In genomic region chr16:68479271-68479670, GRCh38 we compare ENCODE assay signal across 20 cellular contexts. TPM values are rescaled to one million over a fixed set of nuclear protein-coding genes. Genes with fewer than 3 reads are reported as not detected.
DNase-seq lines count a peak whose midpoint lies in the region; ATAC-seq and TF ChIP-seq lines count a peak whose summit lies in the region.
"Had no signal": no experiment of that assay in that cellular context is flagged by ENCODE, and none has a peak within 500 bp of the region (broad histone marks: within the 10 kb centered on the region; RNA-seq: fewer than 3 reads in every experiment).

No MANE protein-coding gene starts in this region.

- H2BK120ac ChIP-seq in trophoblast cell (ENCODE audit: insufficient read depth, low read length, poor library complexity): peak overlapping the region; percentile 57

- H3K23ac ChIP-seq in trophoblast cell (ENCODE audit: low read length): no peak overlapping the region

- no peak overlapping the region for H2AFZ ChIP-seq in OCI-LY7 (ENCODE audit: low read length)
- peak overlapping the region; percentile 3 for H2AFZ ChIP-seq in trophoblast cell (ENCODE audit: insufficient read depth, low read length, poor library complexity)

- H3K4me2 ChIP-seq in OCI-LY7 (ENCODE audit: low read length): peak overlapping the region; percentile 21; the same call in 1 of the 2 replicates
- H3K4me2 ChIP-seq in trophoblast cell (ENCODE audit: low read length): no peak overlapping the region

- no peak overlapping the region for H2AK5ac ChIP-seq in trophoblast cell (ENCODE audit: low read length)

- peak overlapping the region; percentile 41 for H4K91ac ChIP-seq in trophoblast cell (ENCODE audit: low read depth, low read length)

- H3K27ac ChIP-seq in OCI-LY7 (ENCODE audit: low read depth, low read length, poor library complexity, severe bottlenecking): no peak overlapping the region
- H3K27ac ChIP-seq in foreskin keratinocyte: no peak overlapping the region
- H3K27ac ChIP-seq in trophoblast cell (ENCODE audit: low read depth, low read length): peak overlapping the region; percentile 78
- H3K27ac ChIP-seq: SJCRH30 had no signal

- H3K79me2 ChIP-seq in OCI-LY7 (ENCODE audit: insufficient read depth, low read depth, low read length) (no peaks in the 10 kb centered on the region), trophoblast cell (ENCODE audit: control insufficient read depth, insufficient read depth, low read length, poor library complexity) (no peaks in the 10 kb centered on the region)

- ATAC-seq in foreskin keratinocyte: no peak
- ATAC-seq in HG03354 (IDR thresholded peaks at IDR 0.05; ENCODE audit: poor library complexity, severe bottlenecking, unreplicated experiment): no peak
- ATAC-seq in stimulated activated naive CD8-positive, alpha-beta T cell treated with anti-CD3 and anti-CD28 coated beads, Interleukin-15, Interleukin-2, amounts not matched to agents 100 U/mL and 50 U/mL, for 24 hours: no peak
- ATAC-seq in HG02973 (IDR thresholded peaks at IDR 0.05; ENCODE audit: unreplicated experiment): no peak
- ATAC-seq: T-cell had no signal

- H3K79me1 ChIP-seq in trophoblast cell (ENCODE audit: low read length): no peaks in the 10 kb centered on the region

- no peak overlapping the region for H2BK12ac ChIP-seq in trophoblast cell (ENCODE audit: low read length)

- H3K4ac ChIP-seq in trophoblast cell (ENCODE audit: low read depth, low read length): no peak overlapping the region

- BruUV-seq in OCI-LY7 (replicated peaks; lab: Mats Ljungman, UMichigan): no TSS peak

- peak overlapping the region; percentile 8 for H2BK5ac ChIP-seq in trophoblast cell (ENCODE audit: low read depth, low read length, poor library complexity)

- H3K27me3 ChIP-seq in foreskin keratinocyte (no peaks in the 10 kb centered on the region), trophoblast cell (ENCODE audit: insufficient read depth, low read length) (no peaks in the 10 kb centered on the region)
- H3K27me3 ChIP-seq: SJCRH30 had no signal

- H4K20me1 ChIP-seq in OCI-LY7 (ENCODE audit: insufficient read depth, low read length): no peaks in the 10 kb centered on the region

- no peak overlapping the region for H3K9ac ChIP-seq in trophoblast cell (ENCODE audit: low read length)

- no peak overlapping the region for H4K8ac ChIP-seq in trophoblast cell (ENCODE audit: low read depth, low read length)

- TF ChIP-seq CTCF in OCI-LY7 (conservative IDR thresholded peaks at IDR 0.05; ENCODE audit: low read length): no peak
- no peak for TF ChIP-seq CTCF in foreskin keratinocyte (conservative IDR thresholded peaks at IDR 0.05)

- no peaks in the 10 kb centered on the region for H3K9me2 ChIP-seq in OCI-LY7 (ENCODE audit: insufficient read depth, low read length)

- DNase-seq in EL (peak; percentile 10), OCI-LY7 (ENCODE audit: low spot score) (no peak), foreskin keratinocyte (peak; percentile 22 to 54), trophoblast cell (peak; percentile 66 to 89), NCI-H2227 treated with DMSO at 0.1 percent for 48 hours (lab: John Stamatoyannopoulos, UW) (no peak)
- DNase-seq in stimulated activated naive CD8-positive, alpha-beta T cell treated with anti-CD3 and anti-CD28 coated beads, Interleukin-15, Interleukin-2, amounts not matched to agents 100 U/mL and 50 U/mL, for 24 hours: no peak
- DNase-seq: DMS79, HCEC 1CT, Karpas-422, NCI-H1092 treated with DMSO at 0.1 percent for 48 hours, NCI-H1436 treated with DMSO at 0.1 percent for 48 hours, NCI-H1930, NCI-H226, NCI-H510A treated with DMSO at 0.1 percent for 48 hours, NCI-H748 treated with DMSO at 0.1 percent for 48 hours, SJCRH30, T-cell had no signal

- CTCF ChIA-PET in OCI-LY7 (lab: Charles Lee; ENCODE audit: unreplicated experiment): no interaction called here

- H3K4me3 ChIP-seq in OCI-LY7 (ENCODE audit: low read depth, low read length, poor library complexity, severe bottlenecking) (no peak overlapping the region), trophoblast cell (ENCODE audit: low read depth, low read length) (no peak overlapping the region)
- H3K4me3 ChIP-seq: SJCRH30 had no signal

- no peak overlapping the region for H4K12ac ChIP-seq in trophoblast cell (ENCODE audit: low read depth, low read length)

- WGBS in trophoblast cell (ENCODE audit: extremely low coverage, insufficient coverage, insufficient read length): no CpG with 5 or more reads among the region's 2 CpGs

- H3K9me3 ChIP-seq in OCI-LY7 (ENCODE audit: low read length): 0 out of 2 replicates have a peak, but pooled peaks cover 3% of the 10 kb centered on the region
- peaks cover 1% of the 10 kb centered on the region for H3K9me3 ChIP-seq in trophoblast cell (ENCODE audit: insufficient read depth, low read depth, low read length)
- H3K9me3 ChIP-seq: SJCRH30 had no signal

- peak overlapping the region; percentile 42 for H3K14ac ChIP-seq in trophoblast cell (ENCODE audit: low read length)

- POLR2A ChIA-PET in OCI-LY7 (lab: Charles Lee): no interaction called here

- intact Hi-C loops in OCI-LY7 (cut with micrococcal nuclease; ENCODE audit: unreplicated experiment): no loop called here

- H3K18ac ChIP-seq in trophoblast cell (ENCODE audit: low read length): no peak overlapping the region

- H3K4me1 ChIP-seq in OCI-LY7 (ENCODE audit: insufficient read depth, low read length, poor library complexity, severe bottlenecking) (peaks cover 10% of the 10 kb centered on the region), foreskin keratinocyte (no peaks in the 10 kb centered on the region), trophoblast cell (ENCODE audit: control insufficient read depth in 1 of 2, insufficient read depth in 2 of 2, low read length in 2 of 2) (peaks cover 12 to 20% of the 10 kb centered on the region in 2 experiments)
- H3K4me1 ChIP-seq: SJCRH30 had no signal

- H3K36me3 ChIP-seq in OCI-LY7 (ENCODE audit: insufficient read depth, low read length) (no peaks in the 10 kb centered on the region), trophoblast cell (ENCODE audit: control insufficient read depth in 1 of 2, insufficient read depth in 2 of 2, low read length in 2 of 2) (no peaks in the 10 kb centered on the region)
- H3K36me3 ChIP-seq: SJCRH30 had no signal

RNA-seq across cellular contexts. Expression of gene SMPD3, which starts 31.0 kb away (rescaled TPM):
- total RNA-seq in OCI-LY7 (2014; rRNA removed; shearing (Covaris generic)): 0.16 and 0.21 TPM in 2 replicates
- total RNA-seq in OCI-LY7 (2022) (0.51 and 0.61 TPM in 2 replicates), foreskin keratinocyte (0.07 and 0.10 TPM in 2 replicates)
- 0.01 and 0.03 TPM in 2 replicates for polyA plus RNA-seq in foreskin keratinocyte
- polyA plus RNA-seq in trophoblast cell (2013): 3.6 and 3.9 TPM in 2 replicates
- total RNA-seq: MCF 10A had no signal

RNA-seq across cellular contexts. Expression of gene ZFP90, which starts 59.8 kb away (rescaled TPM):
- total RNA-seq in OCI-LY7 (2014; rRNA removed; shearing (Covaris generic)): 14.1 and 22.0 TPM in 2 replicates
- 27.0 and 31.5 TPM in 2 replicates for total RNA-seq in OCI-LY7 (2022)
- 18.7 and 21.7 TPM in 2 replicates for total RNA-seq in foreskin keratinocyte
- polyA plus RNA-seq in foreskin keratinocyte: 5.6 and 5.7 TPM in 2 replicates
- polyA plus RNA-seq in trophoblast cell (2013): 13.5 and 14.6 TPM in 2 replicates

Comparison
In these comparisons a context has a peak if more than half of its experiments do, and no peak if none do; other contexts are left out.
1. DNase-seq: peak in EL (single experiment), foreskin keratinocyte (2 of 2) and trophoblast cell (2 of 2); none in OCI-LY7 (single experiment), NCI-H2227 treated with DMSO at 0.1 percent for 48 hours (single experiment) and stimulated activated naive CD8-positive, alpha-beta T cell treated with anti-CD3 and anti-CD28 coated beads, Interleukin-15, Interleukin-2, amounts not matched to agents 100 U/mL and 50 U/mL, for 24 hours (single experiment).